Comparison of ENCODE assay signal across 11 cellular contexts in genomic region chr6:56749632-56750151, GRCh38.
DNase-seq lines count a peak whose midpoint lies in the region; ATAC-seq, FAIRE-seq and TF ChIP-seq lines count a peak whose summit lies in the region.
"Had no signal": no experiment of that assay in that cellular context is flagged by ENCODE, and none has a peak within 500 bp of the region (broad histone marks: within the 10 kb centered on the region; RNA-seq: fewer than 3 reads in every experiment).

No MANE protein-coding gene starts in this region.

- no peak for TF ChIP-seq POLR2A in GM12892 (IDR thresholded peaks at IDR 0.05; ENCODE audit: low read depth, low read length)

- no peaks in the 10 kb centered on the region for H3K36me3 Mint-ChIP-seq in activated naive CD8-positive, alpha-beta T cell treated with anti-CD3 and anti-CD28 coated beads, Interleukin-2, amount 50 U/mL, for 24 hours (ENCODE audit: low read depth)
- H3K36me3 Mint-ChIP-seq in activated naive CD8-positive, alpha-beta T cell treated with anti-CD3 and anti-CD28 coated beads for 36 hours: no peaks in the 10 kb centered on the region
- H3K36me3 Mint-ChIP-seq in type B pancreatic cell: no peaks in the 10 kb centered on the region

- H3K27ac Mint-ChIP-seq in activated naive CD8-positive, alpha-beta T cell treated with anti-CD3 and anti-CD28 coated beads, Interleukin-2, amount 50 U/mL, for 24 hours: peak overlapping the region; percentile 66
- no peak overlapping the region for H3K27ac Mint-ChIP-seq in activated naive CD8-positive, alpha-beta T cell treated with anti-CD3 and anti-CD28 coated beads for 36 hours
- H3K27ac Mint-ChIP-seq in type B pancreatic cell: peak overlapping the region; percentile 81

- DNase-seq in activated naive CD8-positive, alpha-beta T cell treated with anti-CD3 and anti-CD28 coated beads, Interleukin-2, amount 50 U/mL, for 24 hours: no peak
- no peak for DNase-seq in activated naive CD8-positive, alpha-beta T cell treated with anti-CD3 and anti-CD28 coated beads for 36 hours
- DNase-seq in SW480 (ENCODE audit: low spot score): peak; percentile 57
- DNase-seq in foreskin fibroblast: peak; percentile 77 to 87
- no peak for DNase-seq in type B pancreatic cell (ENCODE audit: extremely low spot score, unreplicated experiment)
- DNase-seq in HuH-7.5 (ENCODE audit: low spot score): no peak
- no peak for DNase-seq in occipital lobe (lab: John Stamatoyannopoulos, UW)
- no peak for DNase-seq in GM12892 (ENCODE audit: insufficient read length)
- DNase-seq: activated CD4-positive, alpha-beta T cell treated with anti-CD3 and anti-CD28 coated beads, Interleukin-2, amount 50 U/mL, for 4 hours; right lobe of liver had no signal

- H3K9me3 Mint-ChIP-seq in activated naive CD8-positive, alpha-beta T cell treated with anti-CD3 and anti-CD28 coated beads, Interleukin-2, amount 50 U/mL, for 24 hours: no peaks in the 10 kb centered on the region
- H3K9me3 Mint-ChIP-seq in activated naive CD8-positive, alpha-beta T cell treated with anti-CD3 and anti-CD28 coated beads for 36 hours: no peaks in the 10 kb centered on the region
- no peaks in the 10 kb centered on the region for H3K9me3 Mint-ChIP-seq in type B pancreatic cell
- H3K9me3 Mint-ChIP-seq: central memory CD8-positive, alpha-beta T cell had no signal

- H3K4me3 Mint-ChIP-seq in activated naive CD8-positive, alpha-beta T cell treated with anti-CD3 and anti-CD28 coated beads, Interleukin-2, amount 50 U/mL, for 24 hours: no peak overlapping the region
- H3K4me3 Mint-ChIP-seq in activated naive CD8-positive, alpha-beta T cell treated with anti-CD3 and anti-CD28 coated beads for 36 hours: no peak overlapping the region
- no peak overlapping the region for H3K4me3 Mint-ChIP-seq in type B pancreatic cell
- H3K4me3 Mint-ChIP-seq: central memory CD8-positive, alpha-beta T cell had no signal

- H3K4me3 ChIP-seq in foreskin fibroblast (ENCODE audit: low read depth in 1 of 2, low read length in 2 of 2): no peak overlapping the region
- H3K4me3 ChIP-seq: right lobe of liver had no signal

- H3K27me3 Mint-ChIP-seq in activated naive CD8-positive, alpha-beta T cell treated with anti-CD3 and anti-CD28 coated beads, Interleukin-2, amount 50 U/mL, for 24 hours: peaks cover 6% of the 10 kb centered on the region
- H3K27me3 Mint-ChIP-seq in activated naive CD8-positive, alpha-beta T cell treated with anti-CD3 and anti-CD28 coated beads for 36 hours: peaks cover 4% of the 10 kb centered on the region
- H3K27me3 Mint-ChIP-seq in type B pancreatic cell: no peaks in the 10 kb centered on the region
- H3K27me3 Mint-ChIP-seq: central memory CD8-positive, alpha-beta T cell had no signal

- FAIRE-seq in GM12892 (lab: Jason Lieb, UNC): no peak

- peaks cover 15% of the 10 kb centered on the region for H3K4me1 Mint-ChIP-seq in activated naive CD8-positive, alpha-beta T cell treated with anti-CD3 and anti-CD28 coated beads, Interleukin-2, amount 50 U/mL, for 24 hours
- H3K4me1 Mint-ChIP-seq in activated naive CD8-positive, alpha-beta T cell treated with anti-CD3 and anti-CD28 coated beads for 36 hours: peaks cover 9% of the 10 kb centered on the region
- peaks cover 14% of the 10 kb centered on the region for H3K4me1 Mint-ChIP-seq in type B pancreatic cell (ENCODE audit: unreplicated experiment)
- H3K4me1 Mint-ChIP-seq: central memory CD8-positive, alpha-beta T cell had no signal

- peak; percentile 79 for ATAC-seq in activated naive CD8-positive, alpha-beta T cell treated with anti-CD3 and anti-CD28 coated beads, Interleukin-2, amount 50 U/mL, for 24 hours

- TF ChIP-seq CTCF in foreskin fibroblast (IDR thresholded peaks at IDR 0.05; ENCODE audit: low read depth, low read length) (no peak), type B pancreatic cell (conservative IDR thresholded peaks at IDR 0.05) (no peak)

Comparison
In these comparisons a context has a peak if more than half of its experiments do, and no peak if none do; other contexts are left out.
1. DNase-seq: peak in SW480 (single experiment) and foreskin fibroblast (2 of 2); none in activated naive CD8-positive, alpha-beta T cell treated with anti-CD3 and anti-CD28 coated beads, Interleukin-2, amount 50 U/mL, for 24 hours (single experiment), activated naive CD8-positive, alpha-beta T cell treated with anti-CD3 and anti-CD28 coated beads for 36 hours (single experiment), type B pancreatic cell (single experiment), HuH-7.5 (single experiment), occipital lobe (single experiment) and GM12892 (single experiment).